Comparison of ENCODE assay signal across 14 cellular contexts in genomic region chr1:234620786-234621468, GRCh38. TPM values are rescaled to one million over a fixed set of nuclear protein-coding genes. Genes with fewer than 3 reads are reported as not detected.
DNase-seq lines count a peak whose midpoint lies in the region; ATAC-seq, FAIRE-seq and TF ChIP-seq lines count a peak whose summit lies in the region.
"Had no signal": no experiment of that assay in that cellular context is flagged by ENCODE, and none has a peak within 500 bp of the region (broad histone marks: within the 10 kb centered on the region; RNA-seq: fewer than 3 reads in every experiment).

No MANE protein-coding gene starts in this region.

- H3K4me1 Mint-ChIP-seq in nephron progenitor cell = peaks cover 86% of the 10 kb centered on the region

- H2BK5ac ChIP-seq in H1 (ENCODE audit: low read depth, low read length) = peak overlapping the region; percentile 28; the same call in 1 of the 2 replicates

- no peak overlapping the region for H3K23ac ChIP-seq in H1 (ENCODE audit: insufficient read length)

- H2BK15ac ChIP-seq in H1 (ENCODE audit: low read length) = no peak overlapping the region

- H3K4ac ChIP-seq in H1 (replicated peaks; ENCODE audit: insufficient read length, low read depth, low read length) = no peak overlapping the region

- TF ChIP-seq POLR2A in H1 (IDR thresholded peaks at IDR 0.05; ENCODE audit: control extremely low read depth in 1 of 2, low read depth in 2 of 2, low read length in 2 of 2) (no peak), transverse colon (IDR thresholded peaks at IDR 0.05) (no peak)

- no peaks in the 10 kb centered on the region for H3K27me3 ChIP-seq in RWPE2 (ENCODE audit: insufficient read depth, poor library complexity, severe bottlenecking)
- H3K27me3 ChIP-seq in H1 (replicated peaks in 1 of 4; ENCODE audit: control insufficient read depth in 3 of 4, extremely low read depth in 1 of 4, insufficient read depth in 3 of 4, low read length in 3 of 4) = no peaks in the 10 kb centered on the region
- no peaks in the 10 kb centered on the region for H3K27me3 ChIP-seq in transverse colon
- H3K27me3 ChIP-seq in Karpas-422 (ENCODE audit: low read length) = no peaks in the 10 kb centered on the region

- peak overlapping the region; percentile 77 for H3K27ac Mint-ChIP-seq in nephron progenitor cell
- H3K27ac Mint-ChIP-seq: activated CD4-positive, alpha-beta T cell treated with anti-CD3 and anti-CD28 coated beads, Interleukin-2, amount 10 ng/mL, durations not matched to agents 24 days and 14 days; activated naive CD4-positive, alpha-beta T cell treated with anti-CD3 and anti-CD28 coated beads, Interleukin-2, amount 10 ng/mL, durations not matched to agents 7 days and 5 days had no signal

- no peak overlapping the region for H4K91ac ChIP-seq in H1 (replicated peaks; ENCODE audit: insufficient read length, low read length)

- no peaks in the 10 kb centered on the region for H4K20me1 ChIP-seq in H1 (replicated peaks in 1 of 2; ENCODE audit: control insufficient read depth in 1 of 2, insufficient read depth in 2 of 2, low read length in 2 of 2)
- no peaks in the 10 kb centered on the region for H4K20me1 ChIP-seq in Karpas-422 (ENCODE audit: insufficient read depth, low read depth, low read length)

- H3K36me3 ChIP-seq in RWPE2 (ENCODE audit: low read depth) = no peaks in the 10 kb centered on the region
- H3K36me3 ChIP-seq in H1 (ENCODE audit: control insufficient read depth in 2 of 4, insufficient read depth in 4 of 4, low read length in 3 of 4) = no peaks in the 10 kb centered on the region
- no peaks in the 10 kb centered on the region for H3K36me3 ChIP-seq in transverse colon
- no peaks in the 10 kb centered on the region for H3K36me3 ChIP-seq in Karpas-422 (ENCODE audit: insufficient read depth, low read length)

- H3K4me1 ChIP-seq in RWPE2 (ENCODE audit: insufficient read depth, poor library complexity, severe bottlenecking) = peaks cover 44% of the 10 kb centered on the region
- peaks cover 0 to 12% (median 5%) of the 10 kb centered on the region in 4 experiments; a peak in 3 of 7 replicates for H3K4me1 ChIP-seq in H1 (replicated peaks in 1 of 4; ENCODE audit: control insufficient read depth in 3 of 4, insufficient read depth in 4 of 4, low read length in 3 of 4)
- H3K4me1 ChIP-seq in transverse colon = peaks cover 0 to 71% (median 37%) of the 10 kb centered on the region in 4 donors
- peaks cover 28% of the 10 kb centered on the region for H3K4me1 ChIP-seq in Karpas-422 (ENCODE audit: low read length)

- CTCF ChIA-PET in H1 (lab: Charles Lee; ENCODE audit: partially characterized antibody) = interaction anchor here (1.4 kb wide), 1 partner anchor 463 kb away, joined by 3 read pairs; no protein-coding TSS in a partner anchor

- DNase-seq in RWPE2 (ENCODE audit: low spot score) = no peak
- no peak for DNase-seq in H1 (ENCODE audit: low read depth in 1 of 2, low spot score in 2 of 2)
- no peak for DNase-seq in nephron progenitor cell
- DNase-seq in transverse colon = no peak
- DNase-seq in NCI-H1694 (lab: John Stamatoyannopoulos, UW) = no peak
- DNase-seq in Karpas-422 = no peak
- DNase-seq: activated CD4-positive, alpha-beta T cell treated with anti-CD3 and anti-CD28 coated beads, Interleukin-2, amount 10 ng/mL, durations not matched to agents 24 days and 14 days; activated naive CD4-positive, alpha-beta T cell treated with anti-CD3 and anti-CD28 coated beads, Interleukin-2, amount 10 ng/mL, durations not matched to agents 7 days and 5 days; H7; naive thymus-derived CD4-positive, alpha-beta T cell; NCI-H2029; stimulated activated CD4-positive, alpha-beta T cell treated with anti-CD3 and anti-CD28 coated beads, Interleukin-2, amount 100 ng/mL, for 24 hours had no signal

- POLR2A ChIA-PET in H1 (lab: Charles Lee; ENCODE audit: partially characterized antibody) = interaction anchor here (1.2 kb wide), 1 partner anchor 11 kb away, joined by 4 read pairs; the partner anchor contains the start of gene IRF2BP2

- H3K18ac ChIP-seq in H1 (ENCODE audit: extremely low read depth, low read length) = no peak overlapping the region

- H2AK5ac ChIP-seq in H1 (ENCODE audit: low read depth, low read length) = no peak overlapping the region

- no peak overlapping the region for H4K5ac ChIP-seq in H1 (ENCODE audit: insufficient read length, low read depth, low read length)

- peaks cover 3% of the 10 kb centered on the region for H3K27me3 Mint-ChIP-seq in nephron progenitor cell (ENCODE audit: low read depth, poor library complexity)
- H3K27me3 Mint-ChIP-seq: activated CD4-positive, alpha-beta T cell treated with anti-CD3 and anti-CD28 coated beads, Interleukin-2, amount 10 ng/mL, durations not matched to agents 24 days and 14 days; naive thymus-derived CD4-positive, alpha-beta T cell had no signal

- ATAC-seq in RWPE2 (ENCODE audit: low read depth) (no peak), HG02981 (IDR thresholded peaks at IDR 0.05; ENCODE audit: unreplicated experiment) (no peak)
- ATAC-seq: naive thymus-derived CD4-positive, alpha-beta T cell had no signal

- H3K4me2 ChIP-seq in H1 (ENCODE audit: insufficient read depth in 1 of 2, low read depth in 2 of 2, low read length in 2 of 2) = no peak overlapping the region
- no peak overlapping the region for H3K4me2 ChIP-seq in Karpas-422 (ENCODE audit: low read depth, low read length, poor library complexity, severe bottlenecking)

- FAIRE-seq in H1 (lab: Jason Lieb, UNC) = no peak
- FAIRE-seq: bronchial epithelial cell had no signal

- no peaks in the 10 kb centered on the region for H3K23me2 ChIP-seq in H1 (ENCODE audit: low read depth, low read length)

- H3K14ac ChIP-seq in H1 (ENCODE audit: insufficient read length) = no peak overlapping the region

- no peak for TF ChIP-seq RAD21 in H1 (IDR thresholded peaks at IDR 0.05 in 1 of 2, conservative IDR thresholded peaks at IDR 0.05 in 1 of 2; ENCODE audit: low read depth in 2 of 2, low read length in 2 of 2)

- peak overlapping the region; percentile 24; the same call in 1 of the 2 replicates for H2BK20ac ChIP-seq in H1 (ENCODE audit: low read length)

- H4K8ac ChIP-seq in H1 (ENCODE audit: extremely low read depth, insufficient read depth, low read length) = no peak overlapping the region

- no peaks in the 10 kb centered on the region for H3K9me3 Mint-ChIP-seq in nephron progenitor cell
- H3K9me3 Mint-ChIP-seq: activated CD4-positive, alpha-beta T cell treated with anti-CD3 and anti-CD28 coated beads, Interleukin-2, amount 10 ng/mL, durations not matched to agents 24 days and 14 days; activated naive CD4-positive, alpha-beta T cell treated with anti-CD3 and anti-CD28 coated beads, Interleukin-2, amount 10 ng/mL, durations not matched to agents 7 days and 5 days; naive thymus-derived CD4-positive, alpha-beta T cell had no signal

- 95% methylated on average over 5 of the region's 5 CpGs; no CpG with 5 or more reads in 1 of the 2 experiments for WGBS in H1 (ENCODE audit: extremely low coverage in 1 of 2, insufficient coverage in 1 of 2, insufficient read length in 1 of 2, insufficient replicate concordance in 2 of 2, low coverage in 1 of 2, low lambda C conversion rate in 2 of 2, missing lambda C conversion rate in 1 of 2), 2 experiments
- WGBS in transverse colon (ENCODE audit: low coverage in 1 of 2), 2 donors = 80 to 89% methylated on average over 5 of the region's 5 CpGs

- H3K79me2 ChIP-seq in H1 (ENCODE audit: control insufficient read depth in 1 of 2, insufficient read depth in 2 of 2, low read length in 2 of 2) (no peaks in the 10 kb centered on the region), Karpas-422 (ENCODE audit: low read length) (no peaks in the 10 kb centered on the region)

- H2BK12ac ChIP-seq in H1 (ENCODE audit: low read depth, low read length) = peak overlapping the region; percentile 69; the same call in 1 of the 2 replicates

- H3K9me2 ChIP-seq in Karpas-422 (replicated peaks; ENCODE audit: insufficient read depth, low read length) = no peaks in the 10 kb centered on the region

- H3K4me3 ChIP-seq in RWPE2 (ENCODE audit: severe bottlenecking) = no peak overlapping the region
- no peak overlapping the region for H3K4me3 ChIP-seq in H1 (ENCODE audit: extremely low read depth in 1 of 4, insufficient read depth in 2 of 4, low read depth in 3 of 4, low read length in 4 of 4)
- no peak overlapping the region for H3K4me3 ChIP-seq in transverse colon
- H3K4me3 ChIP-seq in Karpas-422 (ENCODE audit: low read length) = no peak overlapping the region

- H3K27ac ChIP-seq in RWPE2 (ENCODE audit: poor library complexity, severe bottlenecking) = peak overlapping the region; percentile 96
- no peak overlapping the region for H3K27ac ChIP-seq in H1 (ENCODE audit: low read depth, low read length)
- peak overlapping the region; percentile 17 to 70 (median 68) for H3K27ac ChIP-seq in transverse colon
- no peak overlapping the region for H3K27ac ChIP-seq in Karpas-422 (ENCODE audit: low read length)

- TF ChIP-seq CTCF in RWPE2 (IDR thresholded peaks at IDR 0.05; ENCODE audit: poor library complexity, severe bottlenecking) (no peak), H1 (IDR thresholded peaks at IDR 0.05; ENCODE audit: control extremely low read depth in 1 of 3, insufficient read depth in 1 of 3, low read depth in 1 of 3, low read length in 3 of 3) (no peak), nephron progenitor cell (IDR thresholded peaks at IDR 0.05) (no peak), transverse colon (IDR thresholded peaks at IDR 0.05) (no peak)

- no peak overlapping the region for H3K9ac ChIP-seq in H1 (replicated peaks in 1 of 4; ENCODE audit: extremely low read depth in 1 of 4, low read depth in 3 of 4, low read length in 3 of 4)
- no peak overlapping the region for H3K9ac ChIP-seq in Karpas-422 (ENCODE audit: low read length)

- H2AFZ ChIP-seq in H1 (ENCODE audit: low read length) (no peak overlapping the region), Karpas-422 (ENCODE audit: low read length) (no peak overlapping the region)

- H3K9me3 ChIP-seq in RWPE2 (ENCODE audit: severe bottlenecking) (no peaks in the 10 kb centered on the region), H1 (ENCODE audit: insufficient read depth in 2 of 2, low read depth in 1 of 2, low read length in 1 of 2) (no peaks in the 10 kb centered on the region), transverse colon (no peaks in the 10 kb centered on the region), Karpas-422 (ENCODE audit: low read length) (no peaks in the 10 kb centered on the region)

- H3K56ac ChIP-seq in H1 (replicated peaks; ENCODE audit: insufficient read length, low read depth, low read length) = no peak overlapping the region

- in situ Hi-C loops in transverse colon (cut with MboI; ENCODE audit: low pct_ligation_motif_present in 1 of 4, low pct_unique_long_range_greater_than_20kb in 1 of 4, low sequenced_read_pairs in 3 of 4) = loop anchor here in 2 of 4 donors (25.0 kb wide), 2 partner anchors 216 to 241 kb away; no protein-coding TSS in a partner anchor

- TF ChIP-seq EP300 in H1 (IDR thresholded peaks at IDR 0.05; ENCODE audit: borderline replicate concordance in 1 of 2, low read depth in 2 of 2, low read length in 2 of 2) (no peak), transverse colon (IDR thresholded peaks at IDR 0.05; ENCODE audit: low read depth) (no peak)

- no peak overlapping the region for H3K4me3 Mint-ChIP-seq in nephron progenitor cell
- H3K4me3 Mint-ChIP-seq: activated CD4-positive, alpha-beta T cell treated with anti-CD3 and anti-CD28 coated beads, Interleukin-2, amount 10 ng/mL, durations not matched to agents 24 days and 14 days; activated naive CD4-positive, alpha-beta T cell treated with anti-CD3 and anti-CD28 coated beads, Interleukin-2, amount 10 ng/mL, durations not matched to agents 7 days and 5 days; naive thymus-derived CD4-positive, alpha-beta T cell had no signal

- no peaks in the 10 kb centered on the region for H3K79me1 ChIP-seq in H1 (ENCODE audit: low read depth, low read length)

- H2BK120ac ChIP-seq in H1 (replicated peaks; ENCODE audit: low read depth, low read length) = no peak overlapping the region

- intact Hi-C loops in transverse colon (cut with DNase I; ENCODE audit: low total_unique reads) = no loop called here

- no peaks in the 10 kb centered on the region for H3K36me3 Mint-ChIP-seq in nephron progenitor cell (ENCODE audit: low read depth)
- H3K36me3 Mint-ChIP-seq: activated naive CD4-positive, alpha-beta T cell treated with anti-CD3 and anti-CD28 coated beads, Interleukin-2, amount 10 ng/mL, durations not matched to agents 7 days and 5 days; naive thymus-derived CD4-positive, alpha-beta T cell had no signal

RNA-seq across cellular contexts. Expression of gene IRF2BP2, which starts 10.9 kb away (rescaled TPM):
- 67.5 and 68.9 TPM in 2 replicates for total RNA-seq in H1 (2021; fragmentation: NEBNext Ultra II Directional; extraction: Animal tissue kit (Norgen Biotek cat#: 25700))
- 24.9 and 36.0 TPM in 2 replicates for polyA plus RNA-seq in H1 (2011; rRNA removed)
- polyA plus RNA-seq in H1 (2011; cell fraction: cytosol; rRNA removed) = 14.9 TPM
- polyA plus RNA-seq in H1 (2011; cell fraction: nucleus; rRNA removed) = 108 TPM
- 22.9 to 44.8 TPM (median 38.6 TPM) in 4 replicates for polyA plus RNA-seq in H1 (2012, experiment 1 of 2)
- 26.3 TPM for polyA plus RNA-seq in H1 (2012, experiment 2 of 2)
- polyA plus RNA-seq in H1 (2013, experiment 1 of 2) = 31.8 TPM
- 31.3 TPM for polyA plus RNA-seq in H1 (2013, experiment 2 of 2)
- polyA minus RNA-seq in H1 (2011; rRNA and poly(A)+ RNA removed) = 22.1 and 38.7 TPM in 2 replicates
- polyA minus RNA-seq in H1 (2011; cell fraction: cytosol; rRNA and poly(A)+ RNA removed) = 41.8 TPM
- 37.3 TPM for polyA minus RNA-seq in H1 (2011; cell fraction: nucleus; rRNA and poly(A)+ RNA removed)
- total RNA-seq in transverse colon = 100 to 1,000 TPM in 1 of 4 donors, 10 to 100 TPM in 3; 82.7 to 120 (median 93.3) TPM
- total RNA-seq in Karpas-422 (2014; rRNA removed; shearing (Covaris generic); ENCODE audit: low replicate concordance) = 14.1 and 16.5 TPM in 2 replicates

Comparison
In these comparisons a context has a peak if more than half of its experiments do, and no peak if none do; other contexts are left out.
1. H3K27ac ChIP-seq: peak in RWPE2 (single experiment) and transverse colon (4 of 4); none in H1 (single experiment) and Karpas-422 (single experiment).